Comparison of ENCODE assay signal across 8 cellular contexts in the genomic region with DNA sequence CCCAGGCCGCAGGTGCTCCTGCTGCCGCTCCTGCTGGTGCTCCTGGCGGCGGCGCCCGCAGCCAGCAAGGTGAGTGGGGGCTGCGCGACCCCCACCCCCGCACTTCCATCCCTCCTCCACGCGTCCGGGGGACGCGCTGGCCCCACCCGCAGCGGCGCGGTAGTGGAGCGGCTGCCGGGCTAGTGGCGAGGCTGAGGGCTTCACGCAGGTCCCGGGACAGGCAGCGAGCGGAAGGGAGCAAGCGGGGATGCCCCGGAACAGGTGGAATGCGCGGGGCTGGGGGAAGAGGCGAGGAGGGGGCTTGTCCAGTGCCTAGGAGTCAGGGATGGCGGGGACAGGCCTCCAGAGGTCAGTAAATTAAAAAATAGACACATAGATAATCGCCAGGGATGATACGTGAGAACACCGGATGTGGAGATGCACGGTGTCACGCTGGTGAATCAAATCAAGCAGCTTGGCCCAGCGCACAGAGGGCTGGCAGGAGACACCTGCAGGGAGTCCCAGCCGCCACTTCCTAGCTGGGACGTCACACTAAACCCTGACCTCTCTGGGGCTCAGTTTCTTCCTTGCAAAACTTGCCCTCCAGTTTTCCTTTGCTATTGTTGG. TPM values are rescaled to one million over a fixed set of nuclear protein-coding genes. Genes with fewer than 3 reads are reported as not detected.
DNase-seq lines count a peak whose midpoint lies in the region; ATAC-seq, FAIRE-seq and TF ChIP-seq lines count a peak whose summit lies in the region.

No MANE protein-coding gene starts in this region.

- peak overlapping the region; percentile 47 for H3K4me3 ChIP-seq in A673 (ENCODE audit: low read depth, low read length, poor library complexity, severe bottlenecking)
- peak overlapping the region; percentile 31 to 42 for H3K4me3 ChIP-seq in Panc1 (ENCODE audit: low read depth in 2 of 2, low read length in 2 of 2)
- peak overlapping the region in 1 of 4 experiments; percentile 52 for H3K4me3 ChIP-seq in fibroblast of lung (replicated peaks in 1 of 4; ENCODE audit: control extremely low read depth in 1 of 4, insufficient read depth in 1 of 4, low read depth in 3 of 4, low read length in 4 of 4)
- H3K4me3 ChIP-seq in small intestine (ENCODE audit: low read depth in 1 of 2, low read length in 2 of 2), result peak overlapping the region in 1 of 2 donors; percentile 5

- H3K4me1 ChIP-seq in A673 (ENCODE audit: insufficient read depth, low read length, poor library complexity, severe bottlenecking), result peaks cover 7% of the 10 kb centered on the region
- H3K4me1 ChIP-seq in Panc1 (ENCODE audit: control insufficient read depth, insufficient read depth, low read length), result peaks cover 4% of the 10 kb centered on the region; the same call in 1 of the 2 replicates
- no peaks in the 10 kb centered on the region for H3K4me1 ChIP-seq in fibroblast of lung (ENCODE audit: control insufficient read depth, extremely low read depth, insufficient read depth, low read length)
- peaks cover 0 to 3% of the 10 kb centered on the region in 2 donors for H3K4me1 ChIP-seq in small intestine (ENCODE audit: control insufficient read depth in 2 of 2, insufficient read depth in 1 of 2, low read depth in 1 of 2, low read length in 1 of 2)

- peaks cover 51% of the 10 kb centered on the region for H3K27me3 ChIP-seq in A673 (replicated peaks; ENCODE audit: insufficient read depth, low read depth, low read length, poor library complexity)
- H3K27me3 ChIP-seq in Panc1 (ENCODE audit: control insufficient read depth, insufficient read depth, low read length), result peaks cover 44% of the 10 kb centered on the region
- peaks cover 13% of the 10 kb centered on the region for H3K27me3 ChIP-seq in fibroblast of lung (ENCODE audit: control insufficient read depth, insufficient read depth, low read length)
- peaks cover 5 to 6% of the 10 kb centered on the region in 2 donors for H3K27me3 ChIP-seq in small intestine (ENCODE audit: control insufficient read depth in 2 of 2, insufficient read depth in 2 of 2, low read length in 2 of 2)

- POLR2A ChIA-PET in A673 (lab: Charles Lee; ENCODE audit: low non-redundant PET) (no interaction called here), Panc1 (lab: Charles Lee) (no interaction called here)

- no peak overlapping the region for H3K27ac ChIP-seq in A673 (ENCODE audit: low read depth, low read length, poor library complexity, severe bottlenecking)
- no peak overlapping the region for H3K27ac ChIP-seq in Panc1 (ENCODE audit: low read length)
- no peak overlapping the region for H3K27ac ChIP-seq in fibroblast of lung (ENCODE audit: insufficient read depth, low read length)
- no peak overlapping the region for H3K27ac ChIP-seq in small intestine (ENCODE audit: low read depth in 1 of 2, low read length in 1 of 2)

- TF ChIP-seq CTCF in A673 (conservative IDR thresholded peaks at IDR 0.05; ENCODE audit: low read depth, low read length), result no peak
- TF ChIP-seq CTCF in Panc1 (IDR thresholded peaks at IDR 0.05), result no peak
- TF ChIP-seq CTCF in fibroblast of lung (conservative IDR thresholded peaks at IDR 0.05 in 1 of 2, IDR thresholded peaks at IDR 0.05 in 1 of 2; ENCODE audit: low read depth in 1 of 2, low read length in 2 of 2), result no peak
- no peak for TF ChIP-seq CTCF in omental fat pad (IDR thresholded peaks at IDR 0.05)

- no peak overlapping the region for H3K9ac ChIP-seq in fibroblast of lung (ENCODE audit: insufficient read depth, low read length)

- CTCF ChIA-PET in A673 (lab: Charles Lee), result interaction anchor here (0.7 kb wide), 1 partner anchor 49 kb away, joined by 3 read pairs; no protein-coding TSS in a partner anchor
- CTCF ChIA-PET in Panc1 (lab: Charles Lee), result interaction anchor here (0.7 kb wide), 1 partner anchor 76 kb away, joined by 9 read pairs; no protein-coding TSS in a partner anchor

- no peaks in the 10 kb centered on the region for H3K79me2 ChIP-seq in fibroblast of lung (ENCODE audit: control insufficient read depth, insufficient read depth, low read length)

- no peak for TF ChIP-seq POLR2A in GM18505 (IDR thresholded peaks at IDR 0.05; ENCODE audit: borderline replicate concordance, extremely low read depth, insufficient read depth, insufficient read length)

- H3K36me3 ChIP-seq in A673 (ENCODE audit: insufficient read depth, low read length, poor library complexity, severe bottlenecking) (no peaks in the 10 kb centered on the region), Panc1 (ENCODE audit: control insufficient read depth, insufficient read depth, low read length) (no peaks in the 10 kb centered on the region; the same call in 1 of the 2 replicates), fibroblast of lung (ENCODE audit: control insufficient read depth, insufficient read depth, low read length) (no peaks in the 10 kb centered on the region), small intestine (ENCODE audit: control insufficient read depth in 2 of 2, insufficient read depth in 2 of 2, low read length in 2 of 2) (no peaks in the 10 kb centered on the region)

- in situ Hi-C loops in Panc1 (cut with HindIII; ENCODE audit: low pct_unique_long_range_greater_than_20kb, low sequenced_read_pairs), result no loop called here

- WGBS in small intestine, 3 donors, result 0 to 3% (median 0%) methylated on average over 31 to 39 of the region's 39 CpGs

- peak overlapping the region; percentile 68 for H3K4me2 ChIP-seq in fibroblast of lung (ENCODE audit: extremely low read depth, insufficient read depth, low read length)

- no peak for DNase-seq in A673 (ENCODE audit: low spot score)
- no peak for DNase-seq in Panc1 (ENCODE audit: low read depth, low spot score)
- DNase-seq in fibroblast of lung (ENCODE audit: low read depth in 2 of 2), result no peak
- no peak for DNase-seq in omental fat pad (ENCODE audit: low spot score)
- no peak for DNase-seq in activated effector memory CD4-positive, alpha-beta T cell treated with anti-CD3 and anti-CD28 coated beads, Interleukin-2, amount 50 U/mL, for 16 hours
- DNase-seq in small intestine, result no peak

- FAIRE-seq in small intestine (lab: Jason Lieb, UNC), result no peak

- intact Hi-C loops in A673 (cut with micrococcal nuclease; ENCODE audit: unreplicated experiment), result no loop called here
- intact Hi-C loops in Panc1 (cut with micrococcal nuclease; ENCODE audit: unreplicated experiment), result no loop called here

- H3K9me3 ChIP-seq in A673 (ENCODE audit: low read depth, low read length, poor library complexity, severe bottlenecking) (no peaks in the 10 kb centered on the region), Panc1 (ENCODE audit: control insufficient read depth, insufficient read depth, low read depth, low read length) (no peaks in the 10 kb centered on the region), fibroblast of lung (ENCODE audit: control insufficient read depth, insufficient read depth, low read depth, low read length) (no peaks in the 10 kb centered on the region), small intestine (ENCODE audit: control insufficient read depth, low read depth) (no peaks in the 10 kb centered on the region)

- no peak overlapping the region for H2AFZ ChIP-seq in fibroblast of lung (ENCODE audit: low read length)

- BruUV-seq in A673 (replicated peaks; lab: Mats Ljungman, UMichigan), result no TSS peak
- no TSS peak for BruUV-seq in Panc1 (replicated peaks; lab: Mats Ljungman, UMichigan)

- no peaks in the 10 kb centered on the region for H4K20me1 ChIP-seq in fibroblast of lung (ENCODE audit: control insufficient read depth, extremely low read depth, insufficient read depth, low read length)

- ATAC-seq in GM18505 (IDR thresholded peaks at IDR 0.05; ENCODE audit: unreplicated experiment) (peak; percentile 72), HG02852 (IDR thresholded peaks at IDR 0.05; ENCODE audit: unreplicated experiment) (peak; percentile 67), Panc1 (peak; percentile 55), omental fat pad (ENCODE audit: low FRiP score) (peak; percentile 19)

RNA-seq across cellular contexts. Expression of a gene that starts 0.4 kb away (rescaled TPM):
- total RNA-seq in A673 (2021) (not detected in 2 replicates), Panc1 (2021; ENCODE audit: unreplicated experiment) (0.18 TPM), fibroblast of lung (0.26 and 0.33 TPM in 2 replicates), omental fat pad (1 to 10 TPM in 1 of 4 donors, under 1 TPM in 3; 0.24 to 1.7 (median 0.37) TPM)
- polyA plus RNA-seq in Panc1 (2012; ENCODE audit: insufficient read length), result not detected
- polyA plus RNA-seq in fibroblast of lung (0.05 and 0.12 TPM in 2 replicates), small intestine (under 1 TPM in 2 of 3 donors, not detected in 1; under 0.01 to 0.21 TPM)
- polyA plus RNA-seq in fibroblast of lung (2012), result 0.16 TPM in 1 of 2 replicates, not detected in the other
- not detected in 2 replicates for polyA minus RNA-seq in fibroblast of lung (ENCODE audit: low replicate concordance)

RNA-seq across cellular contexts. Expression of a gene that starts 0.8 kb away (rescaled TPM):
- total RNA-seq in A673 (2021) (0.11 TPM in 1 of 2 replicates, not detected in the other), Panc1 (2021; ENCODE audit: unreplicated experiment) (0.13 TPM), fibroblast of lung (0.17 and 0.51 TPM in 2 replicates), omental fat pad (1 to 10 TPM in 1 of 4 donors, under 1 TPM in 3; 0.38 to 1.9 (median 0.64) TPM)
- polyA plus RNA-seq in Panc1 (2012; ENCODE audit: insufficient read length), result 0.02 TPM
- polyA plus RNA-seq in fibroblast of lung (0.07 and 0.76 TPM in 2 replicates), small intestine (under 1 TPM in 2 of 3 donors, not detected in 1; under 0.01 to 0.21 TPM)
- 0.06 and 0.57 TPM in 2 replicates for polyA plus RNA-seq in fibroblast of lung (2012)
- polyA minus RNA-seq in fibroblast of lung (ENCODE audit: low replicate concordance), result 0.11 and 0.71 TPM in 2 replicates

Comparison
In these comparisons a context has a peak if more than half of its experiments do, and no peak if none do; other contexts are left out.
1. ATAC-seq: peak in every context shown above with its lines; median percentile 72 in GM18505; 67 in HG02852; 55 in Panc1; 19 in omental fat pad.